In genomic region chr2:227509824-227510619, GRCh38 we compare ENCODE assay signal across 10 cellular contexts. TPM values are rescaled to one million over a fixed set of nuclear protein-coding genes. Genes with fewer than 3 reads are reported as not detected.
A peak's percentile ranks its signal among the peaks of the same experiment; 100 is the strongest.
DNase-seq lines count a peak whose midpoint lies in the region; ATAC-seq, FAIRE-seq and TF ChIP-seq lines count a peak whose summit lies in the region.
"Had no signal": no experiment of that assay in that cellular context is flagged by ENCODE, and none has a peak within 500 bp of the region (broad histone marks: within the 10 kb centered on the region; RNA-seq: fewer than 3 reads in every experiment).

No MANE protein-coding gene starts in this region.

- DNase-seq in CD4-positive, alpha-beta T cell: no peak
- DNase-seq in IMR-90 (peak; percentile 51), GM12878 (ENCODE audit: low read depth, low spot score) (no peak), NCI-H526 treated with DMSO at 0.1 percent for 48 hours (lab: John Stamatoyannopoulos, UW) (no peak), GM13976 (ENCODE audit: low spot score) (no peak), A172 (ENCODE audit: low spot score) (no peak)
- DNase-seq: NCI-H2171 treated with DMSO at 0.1 percent for 48 hours, right lobe of liver had no signal

- H2BK15ac ChIP-seq in IMR-90 (ENCODE audit: low read depth, low read length): no peak overlapping the region

- H2BK5ac ChIP-seq in IMR-90 (ENCODE audit: low read depth, low read length, poor library complexity, severe bottlenecking): peak overlapping the region; percentile 59

- H2AK9ac ChIP-seq in IMR-90 (replicated peaks; ENCODE audit: low read depth, low read length, poor library complexity): no peak overlapping the region

- TF ChIP-seq RAD21 in IMR-90 (IDR thresholded peaks at IDR 0.05; ENCODE audit: low read length) (no peak), GM12878 (IDR thresholded peaks at IDR 0.05; ENCODE audit: insufficient read depth, low read depth, low read length) (no peak)

- RAD21 ChIA-PET in GM12878 (lab: Charles Lee; ENCODE audit: unreplicated experiment): no interaction called here

- peak overlapping the region; percentile 63; the same call in 1 of the 2 replicates for H3K23ac ChIP-seq in IMR-90 (ENCODE audit: low read depth, low read length)

- H3K4me3 ChIP-seq in IMR-90 (ENCODE audit: insufficient read depth, low read depth, low read length) (no peak overlapping the region), GM12878 (no peak overlapping the region), mesodermal cell (ENCODE audit: extremely low read depth, insufficient read depth, low read length, poor library complexity, severe bottlenecking) (no peak overlapping the region)
- H3K4me3 ChIP-seq: right lobe of liver had no signal

- H4K5ac ChIP-seq in IMR-90 (ENCODE audit: low read depth, low read length): no peak overlapping the region

- H3K4me3 Mint-ChIP-seq in CD4-positive, alpha-beta T cell: peak overlapping the region; percentile 15

- dilution Hi-C loops in IMR-90 (cut with HindIII; ENCODE audit: low sequenced_read_pairs, unreplicated experiment): no loop called here

- no peak overlapping the region for H3K27ac ChIP-seq in CD4-positive, alpha-beta T cell (ENCODE audit: low read depth, low read length)
- H3K27ac ChIP-seq in IMR-90 (ENCODE audit: insufficient read depth, low read length) (no peak overlapping the region), GM12878 (ENCODE audit: control insufficient read depth, insufficient read depth) (0 out of 2 replicates have a peak overlapping the region, but pooled peaks have one; percentile 8), mesodermal cell (ENCODE audit: low read depth, low read length, severe bottlenecking) (peak overlapping the region; percentile 82)
- H3K27ac ChIP-seq: right lobe of liver had no signal

- H3K4me2 ChIP-seq in IMR-90 (ENCODE audit: low read depth, low read length): peak overlapping the region; percentile 82
- no peak overlapping the region for H3K4me2 ChIP-seq in GM12878 (ENCODE audit: control insufficient read depth, insufficient read depth)

- POLR2A ChIA-PET in CD4-positive, alpha-beta T cell (lab: Charles Lee): no interaction called here
- POLR2A ChIA-PET in IMR-90 (lab: Charles Lee; ENCODE audit: unreplicated experiment): no interaction called here
- POLR2A ChIA-PET in GM12878 (lab: Charles Lee): no interaction called here

- BruUV-seq in IMR-90 (replicated peaks; lab: Mats Ljungman, UMichigan) (no TSS peak), GM12878 (replicated peaks; lab: Mats Ljungman, UMichigan) (TSS peak; percentile 4)

- H3K79me2 ChIP-seq in GM12878 (ENCODE audit: control insufficient read depth, insufficient read depth, low read length): peaks cover 88% of the 10 kb centered on the region

- no peak overlapping the region for H3K9ac ChIP-seq in IMR-90 (ENCODE audit: low read depth, low read length)
- no peak overlapping the region for H3K9ac ChIP-seq in GM12878 (ENCODE audit: control insufficient read depth, insufficient read depth, low read length)

- no peaks in the 10 kb centered on the region for H3K27me3 ChIP-seq in CD4-positive, alpha-beta T cell (ENCODE audit: control insufficient read depth, insufficient read depth, low read length)
- H3K27me3 ChIP-seq in IMR-90 (ENCODE audit: control insufficient read depth, insufficient read depth, low read length) (no peaks in the 10 kb centered on the region), GM12878 (replicated peaks in 1 of 2; ENCODE audit: control insufficient read depth in 2 of 2, insufficient read depth in 2 of 2, low read length in 1 of 2) (no peaks in the 10 kb centered on the region)
- H3K27me3 ChIP-seq: right lobe of liver had no signal

- TF ChIP-seq EP300 in GM12878 (IDR thresholded peaks at IDR 0.05; ENCODE audit: borderline replicate concordance in 1 of 2, control insufficient read depth in 1 of 2, low read depth in 2 of 2, low read length in 2 of 2): no peak

- CTCF ChIA-PET in CD4-positive, alpha-beta T cell (lab: Charles Lee): no interaction called here
- CTCF ChIA-PET in IMR-90 (lab: Yijun Ruan, JAX) (no interaction called here), GM12878 (lab: Yijun Ruan, JAX) (interaction anchor here (0.9 kb wide), 1 partner anchor 9 kb away, joined by 3 read pairs; no protein-coding TSS in a partner anchor)

- no peaks in the 10 kb centered on the region for H3K36me3 Mint-ChIP-seq in CD4-positive, alpha-beta T cell (ENCODE audit: low read depth)

- H3K36me3 ChIP-seq in IMR-90 (ENCODE audit: control insufficient read depth, insufficient read depth, low read length): no peaks in the 10 kb centered on the region; the same call in 1 of the 2 replicates
- no peaks in the 10 kb centered on the region; a peak in 2 of 4 replicates for H3K36me3 ChIP-seq in GM12878 (ENCODE audit: control insufficient read depth in 2 of 2, insufficient read depth in 2 of 2, low read length in 1 of 2)
- peaks cover 10% of the 10 kb centered on the region for H3K36me3 ChIP-seq in mesodermal cell (ENCODE audit: control insufficient read depth, insufficient read depth, low read length)
- H3K36me3 ChIP-seq: right lobe of liver had no signal

- WGBS in IMR-90 (ENCODE audit: extremely low coverage in 2 of 2, insufficient read length in 1 of 2), 2 experiments: 57% methylated on average over 1 of the region's 4 CpGs; no CpG with 5 or more reads in 1 of the 2 experiments
- 42% methylated on average over 4 of the region's 4 CpGs for WGBS in GM12878 (ENCODE audit: insufficient coverage, insufficient replicate concordance, low lambda C conversion rate, missing lambda C conversion rate)
- 56 to 100% methylated on average over 1 to 2 of the region's 4 CpGs for WGBS in mesodermal cell (ENCODE audit: insufficient coverage in 2 of 2), 2 experiments

- no peak overlapping the region for H2AFZ ChIP-seq in IMR-90 (replicated peaks; ENCODE audit: low read length, poor library complexity)
- H2AFZ ChIP-seq in GM12878 (ENCODE audit: control insufficient read depth, low read depth, low read length): no peak overlapping the region

- peak overlapping the region; percentile 45 for H3K4ac ChIP-seq in IMR-90 (ENCODE audit: low read depth, low read length)

- H2BK120ac ChIP-seq in IMR-90 (ENCODE audit: low read depth, low read length): no peak overlapping the region

- H3K4me1 Mint-ChIP-seq in CD4-positive, alpha-beta T cell (ENCODE audit: low read depth): peaks cover 90% of the 10 kb centered on the region

- FAIRE-seq in GM12878 (lab: Jason Lieb, UNC): no peak

- H3K4me1 ChIP-seq in IMR-90 (ENCODE audit: control insufficient read depth, insufficient read depth, low read length) (peaks cover 7% of the 10 kb centered on the region), GM12878 (ENCODE audit: control insufficient read depth, insufficient read depth, low read length) (peaks cover 27% of the 10 kb centered on the region; the same call in 1 of the 2 replicates), mesodermal cell (ENCODE audit: control insufficient read depth, insufficient read depth, low read length, poor library complexity, severe bottlenecking) (peaks cover 78% of the 10 kb centered on the region)

- H3K27me3 Mint-ChIP-seq in CD4-positive, alpha-beta T cell: no peaks in the 10 kb centered on the region

- peak overlapping the region; percentile 32; the same call in 1 of the 2 replicates for H3K56ac ChIP-seq in IMR-90 (ENCODE audit: extremely low read depth, insufficient read depth, low read length)

- peaks cover 20 to 59% of the 10 kb centered on the region in 2 experiments for H3K79me1 ChIP-seq in IMR-90 (ENCODE audit: low read depth in 1 of 2, low read length in 2 of 2)

- H4K20me1 ChIP-seq in IMR-90 (ENCODE audit: insufficient read depth, low read length) (peaks cover 76% of the 10 kb centered on the region), GM12878 (ENCODE audit: control insufficient read depth, insufficient read depth) (no peaks in the 10 kb centered on the region)

- peaks cover 12% of the 10 kb centered on the region for H3K9me1 ChIP-seq in IMR-90 (ENCODE audit: insufficient read depth, low read length)

- H3K27ac Mint-ChIP-seq in CD4-positive, alpha-beta T cell: peak overlapping the region; percentile 7

- H3K14ac ChIP-seq in IMR-90 (replicated peaks; ENCODE audit: low read depth, low read length): peak overlapping the region; percentile 90; the same call in 1 of the 2 replicates

- SMC1A ChIA-PET in GM12878 (lab: Charles Lee; ENCODE audit: uncharacterized antibody, unreplicated experiment): interaction anchor here (1.0 to 1.3 kb wide), 3 partner anchors 10 to 28 kb away, joined by 3 to 5 read pairs (median 3); no protein-coding TSS in a partner anchor

- TF ChIP-seq POLR2A in IMR-90 (IDR thresholded peaks at IDR 0.05; ENCODE audit: low read depth, low read length): no peak
- TF ChIP-seq POLR2A in GM12878 (IDR thresholded peaks at IDR 0.05; ENCODE audit: low read depth, low read length): no peak

- H4K91ac ChIP-seq in IMR-90 (ENCODE audit: insufficient read depth, low read depth, low read length): no peak overlapping the region

- TF ChIP-seq CTCF in CD4-positive, alpha-beta T cell (IDR thresholded peaks at IDR 0.05): no peak
- no peak for TF ChIP-seq CTCF in IMR-90 (conservative IDR thresholded peaks at IDR 0.05; ENCODE audit: low read depth, low read length)
- TF ChIP-seq CTCF in GM12878 (IDR thresholded peaks at IDR 0.05 in 2 of 3, conservative IDR thresholded peaks at IDR 0.05 in 1 of 3; ENCODE audit: control insufficient read depth in 2 of 3, extremely low read depth in 1 of 3, insufficient read depth in 1 of 3, low read depth in 3 of 3, low read length in 3 of 3): no peak
- no peak for TF ChIP-seq CTCF in GM13976 (IDR thresholded peaks at IDR 0.05; ENCODE audit: borderline replicate concordance, control extremely low read depth, extremely low read depth, insufficient read depth, missing control alignments)

- H3K9me3 Mint-ChIP-seq in CD4-positive, alpha-beta T cell: no peaks in the 10 kb centered on the region

- H3K18ac ChIP-seq in IMR-90 (ENCODE audit: low read depth, low read length): no peak overlapping the region

- no peaks in the 10 kb centered on the region for H3K9me3 ChIP-seq in CD4-positive, alpha-beta T cell (ENCODE audit: control insufficient read depth, low read length)
- no peaks in the 10 kb centered on the region for H3K9me3 ChIP-seq in IMR-90 (ENCODE audit: control insufficient read depth, insufficient read depth, low read length)
- no peaks in the 10 kb centered on the region for H3K9me3 ChIP-seq in GM12878 (replicated peaks; ENCODE audit: control insufficient read depth, insufficient read depth, low read length)
- H3K9me3 ChIP-seq in mesodermal cell (ENCODE audit: control insufficient read depth, low read length): no peaks in the 10 kb centered on the region
- H3K9me3 ChIP-seq: right lobe of liver had no signal

- no peak for ATAC-seq in CD4-positive, alpha-beta T cell (ENCODE audit: poor library complexity)
- ATAC-seq in IMR-90 (ENCODE audit: low read depth) (peak; percentile 47), GM12878 (peak; percentile 22), GM21619 (IDR thresholded peaks at IDR 0.05; ENCODE audit: unreplicated experiment) (no peak)

- H2BK20ac ChIP-seq in IMR-90 (ENCODE audit: low read depth, low read length): no peak overlapping the region

- in situ Hi-C loops in IMR-90 (cut with MboI; ENCODE audit: low sequenced_read_pairs) (no loop called here), GM12878 (cut with MboI) (no loop called here), GM13976 (cut with MboI; ENCODE audit: low sequenced_read_pairs, unreplicated experiment) (no loop called here)

- peak overlapping the region; percentile 63; the same call in 1 of the 2 replicates for H2AK5ac ChIP-seq in IMR-90 (ENCODE audit: low read depth, low read length)

- intact Hi-C loops in CD4-positive, alpha-beta T cell (cut with DNase I, micrococcal nuclease): no loop called here
- intact Hi-C loops in IMR-90 (cut with micrococcal nuclease): loop anchor here (5.0 kb wide), 2 partner anchors 38 to 103 kb away; partner anchors contain the start of gene AGFG1
- intact Hi-C loops in GM12878 (cut with micrococcal nuclease; ENCODE audit: unreplicated experiment): no loop called here

- no peak overlapping the region for H4K8ac ChIP-seq in IMR-90 (ENCODE audit: low read depth in 2 of 2, low read length in 2 of 2)

RNA-seq across cellular contexts. Expression of gene AGFG1, which starts 38.1 kb away (rescaled TPM):
- total RNA-seq in CD4-positive, alpha-beta T cell: 10 to 100 TPM; 49.9 to 55.9 TPM
- total RNA-seq in IMR-90 (2012; rRNA removed): 93.6 and 126 TPM in 2 replicates
- polyA plus RNA-seq in IMR-90 (2012; rRNA removed): 58.1 and 58.4 TPM in 2 replicates
- 32.7 and 34.9 TPM in 2 replicates for polyA plus RNA-seq in IMR-90 (2012; cell fraction: cytosol; rRNA removed)
- polyA plus RNA-seq in IMR-90 (2012; cell fraction: nucleus; rRNA removed; ENCODE audit: low replicate concordance): 42.7 and 106 TPM in 2 replicates
- 90.3 and 96.0 TPM in 2 replicates for total RNA-seq in GM12878 (2013; cell fraction: nucleolus; rRNA removed)
- 97.1 and 100 TPM in 2 replicates for total RNA-seq in GM12878 (2014; rRNA removed)
- 78.2 and 80.7 TPM in 2 replicates for total RNA-seq in GM12878 (2014; rRNA removed; fragmentation: Illumina TruSeq; extraction: Trizol)
- total RNA-seq in GM12878 (2021): 108 and 113 TPM in 2 replicates
- 33.7 TPM for polyA plus RNA-seq in GM12878 (2011; ENCODE audit: low read depth)
- 228 and 243 TPM in 2 replicates for polyA plus RNA-seq in GM12878 (2011; rRNA removed)
- polyA plus RNA-seq in GM12878 (2011; cell fraction: cytosol; rRNA removed): 200 and 228 TPM in 2 replicates
- polyA plus RNA-seq in GM12878 (2011; cell fraction: nucleus; rRNA removed): 112 and 150 TPM in 2 replicates
- 32.7 and 53.4 TPM in 2 replicates for polyA plus RNA-seq in GM12878 (2012)
- 78.4 and 96.3 TPM in 2 replicates for polyA plus RNA-seq in GM12878 (2014; fragmentation: Illumina TruSeq; extraction: Trizol)
- polyA plus RNA-seq in GM12878 (2014; fragmentation: Nextera tagmentation; extraction: Ambion mirVana): 10 to 100 TPM; 28.6 to 53.2 TPM
- 76.3 and 82.7 TPM in 2 replicates for polyA plus RNA-seq in GM12878 (2014; rRNA removed)
- polyA plus RNA-seq in GM12878 (2016; fragmentation: Nextera tagmentation; extraction: Ambion mirVana): 1 to 10 TPM; 7.3 to 8.8 TPM
- 410 and 440 TPM in 2 replicates for polyA minus RNA-seq in GM12878 (2011; rRNA and poly(A)+ RNA removed)
- polyA minus RNA-seq in GM12878 (2011; cell fraction: cytosol; rRNA and poly(A)+ RNA removed): 96.4 and 106 TPM in 2 replicates
- polyA minus RNA-seq in GM12878 (2011; cell fraction: nucleus; rRNA and poly(A)+ RNA removed): 68.8 and 110 TPM in 2 replicates
- 89.7 TPM for polyA plus RNA-seq in mesodermal cell (2013, experiment 1 of 2)
- polyA plus RNA-seq in mesodermal cell (2013, experiment 2 of 2): 101 TPM
- 47.0 and 69.9 TPM in 2 replicates for total RNA-seq in A172 (2014; rRNA removed; shearing (Covaris generic))

Comparison
In these comparisons a context has a peak if more than half of its experiments do, and no peak if none do; other contexts are left out.
1. ATAC-seq: peak in IMR-90 (single experiment) and GM12878 (single experiment); none in CD4-positive, alpha-beta T cell (single experiment) and GM21619 (single experiment).
2. H3K27ac ChIP-seq: peak in GM12878 (single experiment) and mesodermal cell (single experiment); none in CD4-positive, alpha-beta T cell (single experiment) and IMR-90 (single experiment).